27 cellular contexts compared by ENCODE assay signal in the genomic region with DNA sequence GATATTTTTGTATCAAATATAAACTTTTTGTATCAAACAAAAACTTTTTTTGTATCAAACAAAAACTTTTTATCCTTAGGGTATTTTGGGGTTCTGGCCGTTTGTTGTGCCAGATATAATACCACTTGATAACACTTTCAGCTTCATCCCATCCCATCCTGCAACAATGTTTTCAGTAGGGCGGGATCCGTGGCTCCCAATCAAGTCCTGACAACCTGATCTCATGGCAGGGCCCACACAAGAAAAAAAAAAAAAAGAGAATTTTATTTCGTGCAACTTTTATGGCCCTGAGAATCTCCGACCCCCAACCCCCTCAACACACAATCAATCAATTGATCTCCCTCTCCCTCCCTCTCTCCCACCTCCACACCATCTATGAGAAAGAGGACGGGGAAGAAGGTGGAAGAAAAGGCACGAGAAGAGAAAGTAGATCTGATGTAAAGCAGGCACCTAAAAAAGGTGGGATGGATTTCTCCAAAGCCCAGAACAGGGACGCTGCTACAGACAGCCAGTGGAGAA.
"Had no signal": no experiment of that assay in that cellular context is flagged by ENCODE, and none has a peak within 500 bp of the region (broad histone marks: within the 10 kb centered on the region; RNA-seq: fewer than 3 reads in every experiment).

No MANE protein-coding gene starts in this region.

- H3K9ac ChIP-seq: neural progenitor cell had no signal

- H2AFZ ChIP-seq: neural progenitor cell had no signal

- H3K9me3 ChIP-seq: ovary, thyroid gland had no signal

- H3K27ac ChIP-seq: heart left ventricle, left lung, lower lobe of right lung, neural progenitor cell, neutrophil, ovary, right atrium auricular region, sigmoid colon, spleen, thyroid gland, transverse colon, upper lobe of left lung had no signal

- FAIRE-seq: keratinocyte, small intestine had no signal

- H3K27me3 ChIP-seq: left lung, neural progenitor cell, neutrophil, ovary, right atrium auricular region, sigmoid colon, spleen, thyroid gland, transverse colon, upper lobe of left lung had no signal

- ATAC-seq: heart left ventricle; left colon; left lung; lower lobe of right lung; natural killer cell; stimulated activated memory B cell treated with anti-CD40 and anti-IgM and Interleukin-4, amounts not matched to agents 10 μg/mL and 1 μg/mL and 100 μg/mL, for 72 hours; stimulated activated naive CD8-positive, alpha-beta T cell treated with anti-CD3 and anti-CD28 coated beads, Interleukin-15, amount 100 ng/mL, for 72 hours had no signal

- H3K4me3 ChIP-seq: heart left ventricle, left lung, lower lobe of right lung, neural progenitor cell, ovary, right atrium auricular region, sigmoid colon, spleen, thyroid gland, transverse colon, upper lobe of left lung had no signal

- H3K4me2 ChIP-seq: neural progenitor cell had no signal

- H3K36me3 ChIP-seq: heart left ventricle, left lung, lower lobe of right lung, neutrophil, ovary, right atrium auricular region, sigmoid colon, spleen, thyroid gland, transverse colon, upper lobe of left lung had no signal

- H3K4me1 ChIP-seq: heart left ventricle, left lung, lower lobe of right lung, neural progenitor cell, right atrium auricular region, sigmoid colon, spleen, thyroid gland, transverse colon, upper lobe of left lung had no signal

- DNase-seq: heart left ventricle; hypothalamus; left colon; lower lobe of right lung; mammary epithelial cell; mesenchymal stem cell; naive B cell; natural killer cell; nephron progenitor cell; occipital lobe; ovary; sigmoid colon; small intestine; spleen; stimulated activated CD4-positive, alpha-beta T cell treated with anti-CD3 and anti-CD28 coated beads, Interleukin-4, amount 100 ng/mL, for 24 hours; stimulated activated naive CD4-positive, alpha-beta T cell treated with Interleukin-2 at 50 U/mL for 16 hours; stimulated activated naive CD8-positive, alpha-beta T cell treated with anti-CD3 and anti-CD28 coated beads, Interleukin-15, amount 100 ng/mL, for 72 hours; substantia nigra; thyroid gland; transverse colon; upper lobe of left lung had no signal
